2 cellular contexts compared by ENCODE assay signal in the genomic region with DNA sequence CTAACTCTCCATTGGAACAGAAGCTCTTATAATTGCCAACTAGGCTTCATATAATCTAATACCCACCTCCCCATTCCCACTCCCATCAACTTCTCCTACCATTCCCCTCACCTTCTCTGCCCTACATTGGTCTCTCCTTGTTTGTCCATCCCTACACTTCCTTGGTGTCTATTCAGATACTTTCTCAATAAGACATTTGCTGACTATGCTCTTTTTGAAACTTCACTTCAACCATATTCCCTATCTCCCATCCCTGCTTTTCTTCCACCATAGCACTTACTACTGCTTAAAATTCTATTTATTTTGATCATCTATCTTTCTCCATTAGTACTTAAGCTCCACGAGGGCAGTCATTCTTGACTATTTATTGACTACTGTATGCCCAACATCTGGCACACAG.
TF ChIP-seq lines count a peak whose summit lies in the region.

No MANE protein-coding gene starts in this region.

TF ChIP-seq in A549, 52 proteins besides CTCF, POLR2A, EP300 and RAD21:
- TF ChIP-seq, protein P1, sequence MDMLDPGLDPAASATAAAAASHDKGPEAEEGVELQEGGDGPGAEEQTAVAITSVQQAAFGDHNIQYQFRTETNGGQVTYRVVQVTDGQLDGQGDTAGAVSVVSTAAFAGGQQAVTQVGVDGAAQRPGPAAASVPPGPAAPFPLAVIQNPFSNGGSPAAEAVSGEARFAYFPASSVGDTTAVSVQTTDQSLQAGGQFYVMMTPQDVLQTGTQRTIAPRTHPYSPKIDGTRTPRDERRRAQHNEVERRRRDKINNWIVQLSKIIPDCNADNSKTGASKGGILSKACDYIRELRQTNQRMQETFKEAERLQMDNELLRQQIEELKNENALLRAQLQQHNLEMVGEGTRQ (IDR thresholded peaks at IDR 0.05): no peak
- TF ChIP-seq MAFK (IDR thresholded peaks at IDR 0.05; ENCODE audit: partially characterized antibody): peak; percentile 96
- no peak for TF ChIP-seq NPAS2 (CRISPR knock-in tag; IDR thresholded peaks at IDR 0.05; ENCODE audit: borderline replicate concordance)

TF ChIP-seq in K562, 482 proteins besides CTCF, POLR2A, EP300 and RAD21:
- TF ChIP-seq MBD2 (IDR thresholded peaks at IDR 0.05; ENCODE audit: borderline replicate concordance, low read depth): no peak
- TF ChIP-seq XRCC3 (IDR thresholded peaks at IDR 0.05): no peak
- no peak for TF ChIP-seq ZNF277 (CRISPR knock-in tag; IDR thresholded peaks at IDR 0.05; ENCODE audit: borderline replicate concordance)
- no peak for TF ChIP-seq TCF7L2 (IDR thresholded peaks at IDR 0.05; ENCODE audit: low read depth, low read length)
- TF ChIP-seq NONO (IDR thresholded peaks at IDR 0.05; ENCODE audit: low read depth in 2 of 2, low read length in 1 of 2): no peak
- no peak for TF ChIP-seq STAG1 (CRISPR knock-in tag; IDR thresholded peaks at IDR 0.05; ENCODE audit: borderline replicate concordance)
- no peak for TF ChIP-seq NFIX (CRISPR knock-in tag; IDR thresholded peaks at IDR 0.05; ENCODE audit: low read depth)
- TF ChIP-seq C11orf30 (IDR thresholded peaks at IDR 0.05; ENCODE audit: low read depth): peak; percentile 90
- TF ChIP-seq MAFF (IDR thresholded peaks at IDR 0.05; ENCODE audit: low read length): peak; percentile 89
- TF ChIP-seq ZNF316 (IDR thresholded peaks at IDR 0.05): peak; percentile 95
- TF ChIP-seq MCM3 (IDR thresholded peaks at IDR 0.05): no peak
- TF ChIP-seq HMG20A (CRISPR knock-in tag; conservative IDR thresholded peaks at IDR 0.05): no peak
- TF ChIP-seq FOXM1 (IDR thresholded peaks at IDR 0.05; ENCODE audit: low read depth): no peak
- TF ChIP-seq FOXM1 (CRISPR knock-in tag; IDR thresholded peaks at IDR 0.05; ENCODE audit: low read depth): no peak
- TF ChIP-seq ZNF589 (CRISPR knock-in tag; IDR thresholded peaks at IDR 0.05; ENCODE audit: low read depth): no peak
- no peak for TF ChIP-seq MYC (IDR thresholded peaks at IDR 0.05; ENCODE audit: low read depth, low read length)
- TF ChIP-seq MYC (CRISPR knock-in tag; IDR thresholded peaks at IDR 0.05; ENCODE audit: borderline replicate concordance, low read depth): no peak
- TF ChIP-seq, protein P2, sequence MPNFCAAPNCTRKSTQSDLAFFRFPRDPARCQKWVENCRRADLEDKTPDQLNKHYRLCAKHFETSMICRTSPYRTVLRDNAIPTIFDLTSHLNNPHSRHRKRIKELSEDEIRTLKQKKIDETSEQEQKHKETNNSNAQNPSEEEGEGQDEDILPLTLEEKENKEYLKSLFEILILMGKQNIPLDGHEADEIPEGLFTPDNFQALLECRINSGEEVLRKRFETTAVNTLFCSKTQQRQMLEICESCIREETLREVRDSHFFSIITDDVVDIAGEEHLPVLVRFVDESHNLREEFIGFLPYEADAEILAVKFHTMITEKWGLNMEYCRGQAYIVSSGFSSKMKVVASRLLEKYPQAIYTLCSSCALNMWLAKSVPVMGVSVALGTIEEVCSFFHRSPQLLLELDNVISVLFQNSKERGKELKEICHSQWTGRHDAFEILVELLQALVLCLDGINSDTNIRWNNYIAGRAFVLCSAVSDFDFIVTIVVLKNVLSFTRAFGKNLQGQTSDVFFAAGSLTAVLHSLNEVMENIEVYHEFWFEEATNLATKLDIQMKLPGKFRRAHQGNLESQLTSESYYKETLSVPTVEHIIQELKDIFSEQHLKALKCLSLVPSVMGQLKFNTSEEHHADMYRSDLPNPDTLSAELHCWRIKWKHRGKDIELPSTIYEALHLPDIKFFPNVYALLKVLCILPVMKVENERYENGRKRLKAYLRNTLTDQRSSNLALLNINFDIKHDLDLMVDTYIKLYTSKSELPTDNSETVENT (CRISPR knock-in tag; IDR thresholded peaks at IDR 0.05): no peak
- TF ChIP-seq, protein P3, sequence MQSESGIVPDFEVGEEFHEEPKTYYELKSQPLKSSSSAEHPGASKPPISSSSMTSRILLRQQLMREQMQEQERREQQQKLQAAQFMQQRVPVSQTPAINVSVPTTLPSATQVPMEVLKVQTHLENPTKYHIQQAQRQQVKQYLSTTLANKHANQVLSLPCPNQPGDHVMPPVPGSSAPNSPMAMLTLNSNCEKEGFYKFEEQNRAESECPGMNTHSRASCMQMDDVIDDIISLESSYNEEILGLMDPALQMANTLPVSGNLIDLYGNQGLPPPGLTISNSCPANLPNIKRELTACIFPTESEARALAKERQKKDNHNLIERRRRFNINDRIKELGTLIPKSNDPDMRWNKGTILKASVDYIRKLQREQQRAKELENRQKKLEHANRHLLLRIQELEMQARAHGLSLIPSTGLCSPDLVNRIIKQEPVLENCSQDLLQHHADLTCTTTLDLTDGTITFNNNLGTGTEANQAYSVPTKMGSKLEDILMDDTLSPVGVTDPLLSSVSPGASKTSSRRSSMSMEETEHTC (IDR thresholded peaks at IDR 0.05): no peak
- TF ChIP-seq ESRRB (CRISPR knock-in tag; IDR thresholded peaks at IDR 0.05; ENCODE audit: borderline replicate concordance): no peak
- no peak for TF ChIP-seq GATAD2B (IDR thresholded peaks at IDR 0.05; ENCODE audit: borderline replicate concordance)
- no peak for TF ChIP-seq HES1 (IDR thresholded peaks at IDR 0.05; ENCODE audit: low read depth)
- TF ChIP-seq MAFG (tag; conservative IDR thresholded peaks at IDR 0.05): peak; percentile 86
- TF ChIP-seq CREB1 (IDR thresholded peaks at IDR 0.05): no peak
- TF ChIP-seq CREB1 (CRISPR knock-in tag; IDR thresholded peaks at IDR 0.05): no peak
- TF ChIP-seq SP1 (CRISPR knock-in tag; IDR thresholded peaks at IDR 0.05): no peak
- TF ChIP-seq ZNF764 (CRISPR knock-in tag; IDR thresholded peaks at IDR 0.05; ENCODE audit: low read depth): no peak
- TF ChIP-seq ZC3H11A (IDR thresholded peaks at IDR 0.05; ENCODE audit: low read depth, low read length): no peak
- TF ChIP-seq SNIP1 (IDR thresholded peaks at IDR 0.05; ENCODE audit: low read depth): no peak
- no peak for TF ChIP-seq MCM2 (IDR thresholded peaks at IDR 0.05; ENCODE audit: low read depth)
- TF ChIP-seq, protein P4, sequence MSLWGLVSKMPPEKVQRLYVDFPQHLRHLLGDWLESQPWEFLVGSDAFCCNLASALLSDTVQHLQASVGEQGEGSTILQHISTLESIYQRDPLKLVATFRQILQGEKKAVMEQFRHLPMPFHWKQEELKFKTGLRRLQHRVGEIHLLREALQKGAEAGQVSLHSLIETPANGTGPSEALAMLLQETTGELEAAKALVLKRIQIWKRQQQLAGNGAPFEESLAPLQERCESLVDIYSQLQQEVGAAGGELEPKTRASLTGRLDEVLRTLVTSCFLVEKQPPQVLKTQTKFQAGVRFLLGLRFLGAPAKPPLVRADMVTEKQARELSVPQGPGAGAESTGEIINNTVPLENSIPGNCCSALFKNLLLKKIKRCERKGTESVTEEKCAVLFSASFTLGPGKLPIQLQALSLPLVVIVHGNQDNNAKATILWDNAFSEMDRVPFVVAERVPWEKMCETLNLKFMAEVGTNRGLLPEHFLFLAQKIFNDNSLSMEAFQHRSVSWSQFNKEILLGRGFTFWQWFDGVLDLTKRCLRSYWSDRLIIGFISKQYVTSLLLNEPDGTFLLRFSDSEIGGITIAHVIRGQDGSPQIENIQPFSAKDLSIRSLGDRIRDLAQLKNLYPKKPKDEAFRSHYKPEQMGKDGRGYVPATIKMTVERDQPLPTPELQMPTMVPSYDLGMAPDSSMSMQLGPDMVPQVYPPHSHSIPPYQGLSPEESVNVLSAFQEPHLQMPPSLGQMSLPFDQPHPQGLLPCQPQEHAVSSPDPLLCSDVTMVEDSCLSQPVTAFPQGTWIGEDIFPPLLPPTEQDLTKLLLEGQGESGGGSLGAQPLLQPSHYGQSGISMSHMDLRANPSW (CRISPR knock-in tag; IDR thresholded peaks at IDR 0.05): no peak
- TF ChIP-seq FOS (IDR thresholded peaks at IDR 0.05; ENCODE audit: extremely low read depth, insufficient read length): no peak
- TF ChIP-seq KDM2B (CRISPR knock-in tag; IDR thresholded peaks at IDR 0.05): no peak
- no peak for TF ChIP-seq ZBED1 (IDR thresholded peaks at IDR 0.05)
- no peak for TF ChIP-seq ZNF75A (CRISPR knock-in tag; IDR thresholded peaks at IDR 0.05)
- no peak for TF ChIP-seq ZNF384 (IDR thresholded peaks at IDR 0.05; ENCODE audit: low read depth, low read length)
- TF ChIP-seq ZFP36 (IDR thresholded peaks at IDR 0.05; ENCODE audit: low read depth, low read length, partially characterized antibody): no peak
- peak; percentile 91 for TF ChIP-seq MAFK (IDR thresholded peaks at IDR 0.05; ENCODE audit: low read length)
- TF ChIP-seq ZBTB17 (CRISPR knock-in tag; IDR thresholded peaks at IDR 0.05): no peak
